ENCODE assay signal across 8 cellular contexts in the genomic region with DNA sequence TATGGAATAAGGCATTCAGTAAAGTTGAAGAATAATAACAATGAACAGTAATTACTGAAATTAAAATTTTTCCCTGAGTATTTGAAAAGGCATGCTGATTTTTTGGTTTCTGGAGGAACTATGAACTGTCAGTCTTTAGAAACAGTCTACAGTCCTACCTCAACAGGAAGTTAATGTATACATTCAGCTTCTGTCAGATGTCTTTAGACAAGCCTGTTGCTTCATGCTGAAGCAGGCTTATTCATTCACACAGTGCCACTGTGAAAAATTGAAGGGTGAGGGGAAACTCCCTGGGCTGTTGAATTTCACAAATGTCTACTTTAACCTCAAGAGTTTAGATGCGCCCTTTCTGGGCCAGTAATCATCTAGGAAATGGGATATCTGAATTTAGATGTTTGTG. TPM values are rescaled to one million over a fixed set of nuclear protein-coding genes. Genes with fewer than 3 reads are reported as not detected.
DNase-seq lines count a peak whose midpoint lies in the region; ATAC-seq and TF ChIP-seq lines count a peak whose summit lies in the region.

No MANE protein-coding gene starts in this region.

- no peaks in the 10 kb centered on the region for H3K36me3 ChIP-seq in neural progenitor cell

- H3K9ac ChIP-seq in neural progenitor cell = no peak overlapping the region

- H3K27ac Mint-ChIP-seq in T-helper 2 cell treated with Interferon-gamma antibody and Interleukin-4, amounts not matched to agents 5 μg/mL and 100 μg/mL, for 36 hours = peak overlapping the region; percentile 70
- H3K27ac Mint-ChIP-seq in neural progenitor cell = no peak overlapping the region

- H3F3A ChIP-seq in neural progenitor cell (ENCODE audit: low read depth) = no peaks in the 10 kb centered on the region

- H3K27me3 ChIP-seq in neural progenitor cell = no peaks in the 10 kb centered on the region

- H3K4me1 Mint-ChIP-seq in T-helper 2 cell treated with Interferon-gamma antibody and Interleukin-4, amounts not matched to agents 5 μg/mL and 100 μg/mL, for 36 hours (ENCODE audit: low read depth) = peaks cover 39% of the 10 kb centered on the region
- peaks cover 32% of the 10 kb centered on the region for H3K4me1 Mint-ChIP-seq in neural progenitor cell

- peaks cover 13% of the 10 kb centered on the region for H3K36me3 Mint-ChIP-seq in T-helper 2 cell treated with Interferon-gamma antibody and Interleukin-4, amounts not matched to agents 5 μg/mL and 100 μg/mL, for 36 hours (ENCODE audit: low read depth)
- H3K36me3 Mint-ChIP-seq in neural progenitor cell = peaks cover 21% of the 10 kb centered on the region

- H2AFZ ChIP-seq in neural progenitor cell (replicated peaks) = no peak overlapping the region

- peak overlapping the region; percentile 67 for H3K4me3 Mint-ChIP-seq in T-helper 2 cell treated with Interferon-gamma antibody and Interleukin-4, amounts not matched to agents 5 μg/mL and 100 μg/mL, for 36 hours
- H3K4me3 Mint-ChIP-seq in neural progenitor cell = no peak overlapping the region

- no peaks in the 10 kb centered on the region for H3K27me3 Mint-ChIP-seq in T-helper 2 cell treated with Interferon-gamma antibody and Interleukin-4, amounts not matched to agents 5 μg/mL and 100 μg/mL, for 36 hours (ENCODE audit: low read depth)
- H3K27me3 Mint-ChIP-seq in neural progenitor cell (ENCODE audit: insufficient read depth, low read depth) = peaks cover 4% of the 10 kb centered on the region

- H3K4me3 ChIP-seq in neural progenitor cell = no peak overlapping the region

- H3K27ac ChIP-seq in neural progenitor cell = no peak overlapping the region

- peaks cover 28% of the 10 kb centered on the region for H3K4me1 ChIP-seq in neural progenitor cell

- peaks cover 69% of the 10 kb centered on the region for H4K20me1 ChIP-seq in neural progenitor cell (ENCODE audit: low read depth)

- no peaks in the 10 kb centered on the region for H3K9me3 ChIP-seq in neural progenitor cell (ENCODE audit: low read depth)

- H3K4me2 ChIP-seq in neural progenitor cell = peak overlapping the region; percentile 24

- no peak for DNase-seq in activated CD4-positive, CD25-positive, alpha-beta regulatory T cell treated with anti-CD3 and anti-CD28 coated beads, Interleukin-2, amount 50 U/mL, for 72 hours
- DNase-seq in T-helper 2 cell treated with Interferon-gamma antibody and Interleukin-4, amounts not matched to agents 5 μg/mL and 100 μg/mL, for 36 hours (ENCODE audit: low spot score) = peak; percentile 40
- DNase-seq in neural progenitor cell (ENCODE audit: low spot score) (no peak), DMS 273 (lab: John Stamatoyannopoulos, UW; ENCODE audit: unreplicated experiment) (no peak), mesenteric fat pad (ENCODE audit: low spot score) (no peak), NCI-H1105 treated with DMSO at 0.1 percent for 48 hours (lab: John Stamatoyannopoulos, UW) (no peak)

- ATAC-seq in activated CD4-positive, CD25-positive, alpha-beta regulatory T cell treated with anti-CD3 and anti-CD28 coated beads, Interleukin-2, amount 50 U/mL, for 24 hours = peak; percentile 22 to 37
- ATAC-seq in HG03108 (IDR thresholded peaks at IDR 0.05; ENCODE audit: unreplicated experiment) = peak; percentile 52

- peaks cover 96% of the 10 kb centered on the region for H3K79me2 ChIP-seq in neural progenitor cell (ENCODE audit: low read depth)

- no peaks in the 10 kb centered on the region for H3K9me3 Mint-ChIP-seq in T-helper 2 cell treated with Interferon-gamma antibody and Interleukin-4, amounts not matched to agents 5 μg/mL and 100 μg/mL, for 36 hours
- H3K9me3 Mint-ChIP-seq in neural progenitor cell = peaks cover 3% of the 10 kb centered on the region

- no peak for TF ChIP-seq CTCF in neural progenitor cell (IDR thresholded peaks at IDR 0.05)

RNA-seq across cellular contexts. Expression of a gene that starts 3.5 kb away (rescaled TPM):
- 22.9 and 24.3 TPM in 2 replicates for total RNA-seq in neural progenitor cell (ENCODE audit: low replicate concordance)
- total RNA-seq in mesenteric fat pad = 16.2 TPM
